16 cellular contexts compared by ENCODE assay signal in the genomic region with DNA sequence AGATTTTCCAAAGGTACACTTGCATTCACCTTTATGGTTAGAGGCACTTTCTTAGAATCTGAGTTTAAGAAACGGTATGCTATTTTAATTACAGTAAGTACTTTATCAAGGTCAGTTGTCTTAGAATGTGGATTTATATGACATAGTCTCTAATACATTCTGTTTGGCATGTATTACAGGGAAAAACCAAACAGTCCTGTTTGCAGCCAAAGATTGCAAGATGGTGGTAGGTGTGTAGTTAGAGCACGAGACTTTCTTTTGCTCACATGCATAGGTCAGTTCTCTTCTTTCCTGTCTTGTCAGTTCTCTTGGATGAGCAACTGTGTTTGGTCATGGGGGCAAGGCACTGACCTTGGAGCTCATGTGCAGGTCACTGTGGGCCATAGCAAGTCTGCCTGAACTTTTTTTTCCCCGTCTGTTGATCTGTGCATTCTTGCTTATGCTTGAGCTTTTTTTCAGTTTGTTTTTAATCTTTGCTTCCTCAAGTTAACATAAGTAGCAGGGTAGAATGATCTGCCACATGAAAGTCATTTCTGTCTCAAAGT. TPM values are rescaled to one million over a fixed set of nuclear protein-coding genes. Genes with fewer than 3 reads are reported as not detected.
DNase-seq lines count a peak whose midpoint lies in the region; ATAC-seq and TF ChIP-seq lines count a peak whose summit lies in the region.
"Had no signal": no experiment of that assay in that cellular context is flagged by ENCODE, and none has a peak within 500 bp of the region (broad histone marks: within the 10 kb centered on the region; RNA-seq: fewer than 3 reads in every experiment).

No MANE protein-coding gene starts in this region.

- H3K4me3 ChIP-seq in left ventricle myocardium inferior = no peak overlapping the region
- H3K4me3 ChIP-seq in right cardiac atrium (ENCODE audit: low read length) = no peak overlapping the region
- H3K4me3 ChIP-seq in adrenal gland = no peak overlapping the region
- no peak overlapping the region for H3K4me3 ChIP-seq in parathyroid adenoma (ENCODE audit: low read depth, low read length)
- H3K4me3 ChIP-seq: BLaER1 treated with 17β-estradiol and CSF1 and Interleukin-3, amounts not matched to agents 10 nM and 100 nM had no signal

- H3K27ac ChIP-seq in left ventricle myocardium inferior (replicated peaks) (peak overlapping the region; percentile 25), right cardiac atrium (ENCODE audit: low read length) (no peak overlapping the region), adrenal gland (peak overlapping the region in 1 of 5 donors; percentile 14), parathyroid adenoma (peak overlapping the region; percentile 47)
- H3K27ac ChIP-seq: BLaER1 treated with 17β-estradiol and CSF1 and Interleukin-3, amounts not matched to agents 10 nM and 100 nM; KMS-11 had no signal

- no peak overlapping the region for H3K9ac ChIP-seq in parathyroid adenoma
- H3K9ac ChIP-seq: BLaER1 treated with 17β-estradiol and CSF1 and Interleukin-3, amounts not matched to agents 10 nM and 100 nM; KMS-11 had no signal

- 78% methylated on average over 3 of the region's 3 CpGs for WGBS in right cardiac atrium
- 20 to 41% (median 38%) methylated on average over 3 of the region's 3 CpGs for WGBS in adrenal gland, 4 donors

- DNase-seq in left ventricle myocardium inferior (no peak), right cardiac atrium (no peak), adrenal gland (peak in 5 of 7 donors; percentile 26 to 67 (median 43)), left kidney (ENCODE audit: low read depth, low spot score) (peak; percentile 15), NCI-H69 (lab: John Stamatoyannopoulos, UW) (no peak), SIG-M5 treated with dmso at 0.1 percent for 504 hours (lab: John Stamatoyannopoulos, UW; ENCODE audit: unreplicated experiment) (no peak), NOMO-1 treated with DMSO at 0.1 percent for 48 hours (lab: John Stamatoyannopoulos, UW; ENCODE audit: unreplicated experiment) (no peak)
- DNase-seq: AML-193; CD4-positive, alpha-beta T cell; MM.1S; NCI-H2029; NCI-H2227 treated with DMSO at 0.1 percent for 48 hours; NCI-H526 treated with DMSO at 0.1 percent for 48 hours had no signal

- peaks cover 16% of the 10 kb centered on the region for H3K79me2 ChIP-seq in parathyroid adenoma

- H3K9me3 ChIP-seq in left ventricle myocardium inferior (replicated peaks) = peaks cover 9% of the 10 kb centered on the region
- no peaks in the 10 kb centered on the region for H3K9me3 ChIP-seq in right cardiac atrium (ENCODE audit: control insufficient read depth, low read length)
- H3K9me3 ChIP-seq in adrenal gland (replicated peaks in 1 of 3) = no peaks in the 10 kb centered on the region
- H3K9me3 ChIP-seq in parathyroid adenoma (ENCODE audit: control insufficient read depth, low read length) = no peaks in the 10 kb centered on the region

- H3K27me3 ChIP-seq in left ventricle myocardium inferior (ENCODE audit: low read depth) = no peaks in the 10 kb centered on the region
- no peaks in the 10 kb centered on the region for H3K27me3 ChIP-seq in right cardiac atrium (ENCODE audit: control insufficient read depth, insufficient read depth)
- no peaks in the 10 kb centered on the region for H3K27me3 ChIP-seq in adrenal gland
- no peaks in the 10 kb centered on the region for H3K27me3 ChIP-seq in parathyroid adenoma (ENCODE audit: control insufficient read depth, insufficient read depth, low read length)
- H3K27me3 ChIP-seq: BLaER1 treated with 17β-estradiol and CSF1 and Interleukin-3, amounts not matched to agents 10 nM and 100 nM had no signal

- H3K4me1 ChIP-seq in left ventricle myocardium inferior = peaks cover 56% of the 10 kb centered on the region
- H3K4me1 ChIP-seq in right cardiac atrium (ENCODE audit: control insufficient read depth, insufficient read depth, low read length) = peaks cover 14% of the 10 kb centered on the region
- H3K4me1 ChIP-seq in adrenal gland (replicated peaks in 1 of 2) = peaks cover 11 to 45% of the 10 kb centered on the region in 2 donors
- peaks cover 19% of the 10 kb centered on the region for H3K4me1 ChIP-seq in parathyroid adenoma

- no peak for TF ChIP-seq POLR2A in adrenal gland (IDR thresholded peaks at IDR 0.05)

- H2AFZ ChIP-seq in parathyroid adenoma = peak overlapping the region; percentile 4

- no peak for ATAC-seq in right cardiac atrium

- intact Hi-C loops in left ventricle myocardium inferior (cut with micrococcal nuclease) = no loop called here
- intact Hi-C loops in right cardiac atrium (cut with DNase I) = no loop called here
- intact Hi-C loops in adrenal gland (cut with DNase I) = no loop called here

- peak overlapping the region; percentile 21 for H3K4me2 ChIP-seq in parathyroid adenoma (ENCODE audit: low read length)
- H3K4me2 ChIP-seq: KMS-11 had no signal

- H3K36me3 ChIP-seq in left ventricle myocardium inferior (no peaks in the 10 kb centered on the region), adrenal gland (replicated peaks in 1 of 2) (no peaks in the 10 kb centered on the region), parathyroid adenoma (ENCODE audit: control insufficient read depth, insufficient read depth, low read length) (no peaks in the 10 kb centered on the region)

- TF ChIP-seq CTCF in left ventricle myocardium inferior (IDR thresholded peaks at IDR 0.05; ENCODE audit: borderline replicate concordance) = no peak
- no peak for TF ChIP-seq CTCF in adrenal gland (IDR thresholded peaks at IDR 0.05)
- TF ChIP-seq CTCF in parathyroid adenoma (IDR thresholded peaks at IDR 0.05) = no peak

RNA-seq across cellular contexts. Expression of gene ZSWIM6, which starts 20.6 kb away (rescaled TPM):
- total RNA-seq in left ventricle myocardium inferior (5.7 TPM), right cardiac atrium (1 to 10 TPM; 6.3 to 7.9 (median 7.3) TPM), adrenal gland (10 to 100 TPM in 5 of 8 donors, 1 to 10 TPM in 3; 6.6 to 14.6 (median 10.7) TPM)
- polyA plus RNA-seq in right cardiac atrium (2.5 TPM), adrenal gland (1 to 10 TPM; 7.3 to 8.3 (median 8.2) TPM)

Comparison
In these comparisons a context has a peak if more than half of its experiments do, and no peak if none do; other contexts are left out.
1. DNase-seq: peak in adrenal gland (5 of 7) and left kidney (single experiment); none in left ventricle myocardium inferior (single experiment), right cardiac atrium (0 of 3), NCI-H69 (single experiment), SIG-M5 treated with dmso at 0.1 percent for 504 hours (single experiment) and NOMO-1 treated with DMSO at 0.1 percent for 48 hours (single experiment).